25 cellular contexts compared by ENCODE assay signal in the genomic region with DNA sequence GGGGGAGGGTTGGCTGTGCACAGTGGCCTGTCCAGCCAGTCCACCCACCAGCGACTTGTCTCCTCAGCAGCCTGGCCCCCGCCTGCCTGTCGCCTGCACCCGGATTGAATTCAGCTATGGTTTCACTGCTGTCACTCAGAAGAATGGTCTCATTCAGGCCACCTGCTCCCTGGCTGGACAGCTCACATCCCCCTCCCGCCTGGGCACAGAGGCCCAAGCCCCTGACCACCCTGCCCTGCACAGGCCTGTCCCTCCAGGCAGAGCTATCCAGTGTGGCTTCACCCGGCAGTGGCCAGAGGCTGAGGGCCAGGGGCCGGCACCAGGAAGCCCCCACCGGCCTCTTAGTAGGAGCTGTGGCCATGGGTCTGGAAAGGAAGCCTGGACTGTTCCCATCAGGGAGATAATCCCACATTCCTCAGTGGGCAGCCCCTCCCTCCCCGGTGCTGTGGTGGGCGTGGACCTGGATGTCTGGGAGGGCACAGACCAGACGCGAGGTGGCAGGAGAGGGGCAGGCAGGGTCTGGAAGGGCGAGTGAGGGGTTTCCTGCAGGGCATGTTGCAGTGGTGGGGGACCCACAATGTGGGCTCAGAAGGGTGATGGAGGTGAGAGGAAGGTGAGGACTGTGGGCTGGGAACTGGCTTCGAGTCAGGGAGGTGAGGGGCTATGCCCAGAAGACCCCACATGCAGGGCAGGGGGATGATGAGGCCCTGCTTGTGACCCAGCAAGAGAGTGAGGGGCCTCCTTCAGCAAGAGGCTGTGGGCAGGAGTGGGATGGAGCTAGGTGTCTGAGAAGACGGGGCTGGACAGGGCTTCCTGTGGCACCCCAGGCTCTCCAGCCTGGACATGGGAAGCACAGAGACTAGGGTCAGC. TPM values are rescaled to one million over a fixed set of nuclear protein-coding genes. Genes with fewer than 3 reads are reported as not detected.
DNase-seq lines count a peak whose midpoint lies in the region; ATAC-seq and TF ChIP-seq lines count a peak whose summit lies in the region.
"Had no signal": no experiment of that assay in that cellular context is flagged by ENCODE, and none has a peak within 500 bp of the region (broad histone marks: within the 10 kb centered on the region; RNA-seq: fewer than 3 reads in every experiment).

No MANE protein-coding gene starts in this region.

- peaks cover 18% of the 10 kb centered on the region for H3F3A ChIP-seq in neural progenitor cell (ENCODE audit: low read depth)

- H3K27me3 Mint-ChIP-seq in neural progenitor cell (ENCODE audit: insufficient read depth, low read depth) (peaks cover 13% of the 10 kb centered on the region), type B pancreatic cell (no peaks in the 10 kb centered on the region)
- H3K27me3 Mint-ChIP-seq in activated CD8-positive, alpha-beta memory T cell treated with anti-CD3 and anti-CD28 coated beads, Interleukin-2, amount 10 ng/mL, durations not matched to agents 7 days and 5 days: no peaks in the 10 kb centered on the region
- H3K27me3 Mint-ChIP-seq: activated CD4-positive, alpha-beta T cell treated with anti-CD3 and anti-CD28 coated beads for 36 hours; stimulated activated naive CD8-positive, alpha-beta T cell treated with anti-CD3 and anti-CD28 coated beads, Interleukin-15, Interleukin-2, amounts not matched to agents 100 ng/mL and 50 ng/mL, for 24 hours had no signal

- TF ChIP-seq CTCF in right atrium auricular region (IDR thresholded peaks at IDR 0.05): no peak
- TF ChIP-seq CTCF in neural progenitor cell (IDR thresholded peaks at IDR 0.05): peak; percentile 14
- no peak for TF ChIP-seq CTCF in type B pancreatic cell (conservative IDR thresholded peaks at IDR 0.05)

- ATAC-seq in left cardiac atrium: peak in 1 of 2 donors; percentile 13
- ATAC-seq in activated CD8-positive, alpha-beta memory T cell treated with anti-CD3 and anti-CD28 coated beads, Interleukin-2, amount 10 ng/mL, durations not matched to agents 7 days and 5 days: no peak
- ATAC-seq: A549; activated CD4-positive, alpha-beta T cell treated with anti-CD3 and anti-CD28 coated beads for 36 hours had no signal

- H3K36me3 Mint-ChIP-seq in neural progenitor cell (peaks cover 2% of the 10 kb centered on the region), type B pancreatic cell (no peaks in the 10 kb centered on the region)
- H3K36me3 Mint-ChIP-seq in activated CD8-positive, alpha-beta memory T cell treated with anti-CD3 and anti-CD28 coated beads, Interleukin-2, amount 10 ng/mL, durations not matched to agents 7 days and 5 days: no peaks in the 10 kb centered on the region
- H3K36me3 Mint-ChIP-seq: CD14-positive monocyte had no signal

- CTCF ChIA-PET in activated CD8-positive, alpha-beta memory T cell treated with anti-CD3 and anti-CD28 coated beads, Interleukin-2, amount 10 ng/mL, durations not matched to agents 7 days and 5 days (lab: Charles Lee): no interaction called here

- H3K9me3 ChIP-seq in right atrium auricular region (no peaks in the 10 kb centered on the region), neural progenitor cell (ENCODE audit: low read depth) (no peaks in the 10 kb centered on the region)
- H3K9me3 ChIP-seq: A549, ascending aorta, prostate gland, uterus had no signal

- H3K79me2 ChIP-seq in neural progenitor cell (ENCODE audit: low read depth): no peaks in the 10 kb centered on the region

- DNase-seq in left cardiac atrium: peak; percentile 15
- no peak for DNase-seq in right atrium auricular region (ENCODE audit: low spot score)
- DNase-seq in head of caudate nucleus: peak in 41 of 42 donors; percentile 10 to 85 (median 64)
- DNase-seq in neural progenitor cell (ENCODE audit: low spot score): peak; percentile 86
- DNase-seq in type B pancreatic cell (ENCODE audit: extremely low spot score, unreplicated experiment): no peak
- DNase-seq in DMS53 (lab: John Stamatoyannopoulos, UW): no peak
- DNase-seq in activated CD8-positive, alpha-beta memory T cell treated with anti-CD3 and anti-CD28 coated beads, Interleukin-2, amount 10 ng/mL, durations not matched to agents 7 days and 5 days: no peak
- no peak for DNase-seq in A172 (ENCODE audit: low spot score)
- DNase-seq: activated CD4-positive, alpha-beta T cell treated with anti-CD3 and anti-CD28 coated beads for 36 hours; activated CD8-positive, alpha-beta memory T cell treated with anti-CD3 and anti-CD28 coated beads, Interleukin-2, amount 50 U/mL, for 4 hours; activated gamma-delta T cell treated with Interleukin-2 at 50 U/mL for 16 hours; DMS79; NCI-H2029 treated with DMSO at 0.1 percent for 48 hours; NCI-H510A treated with DMSO at 0.1 percent for 48 hours; stimulated activated CD4-positive, alpha-beta T cell treated with anti-CD3 and anti-CD28 coated beads, Interleukin-15, amount 100 ng/mL, for 24 hours; uterus had no signal

- H3K4me1 ChIP-seq in right atrium auricular region: no peaks in the 10 kb centered on the region
- H3K4me1 ChIP-seq in neural progenitor cell: peaks cover 70% of the 10 kb centered on the region
- H3K4me1 ChIP-seq: A549, ascending aorta, prostate gland, uterus had no signal

- H3K4me1 Mint-ChIP-seq in neural progenitor cell (peaks cover 55% of the 10 kb centered on the region), type B pancreatic cell (ENCODE audit: unreplicated experiment) (peaks cover 46% of the 10 kb centered on the region)
- H3K4me1 Mint-ChIP-seq in activated CD8-positive, alpha-beta memory T cell treated with anti-CD3 and anti-CD28 coated beads, Interleukin-2, amount 10 ng/mL, durations not matched to agents 7 days and 5 days: no peaks in the 10 kb centered on the region
- H3K4me1 Mint-ChIP-seq: activated CD4-positive, alpha-beta T cell treated with anti-CD3 and anti-CD28 coated beads for 36 hours had no signal

- H4K20me1 ChIP-seq in neural progenitor cell (ENCODE audit: low read depth): peaks cover 2% of the 10 kb centered on the region

- no peak overlapping the region for H3K9ac ChIP-seq in neural progenitor cell

- H3K9me3 Mint-ChIP-seq in neural progenitor cell (no peaks in the 10 kb centered on the region), type B pancreatic cell (no peaks in the 10 kb centered on the region)
- no peaks in the 10 kb centered on the region for H3K9me3 Mint-ChIP-seq in activated CD8-positive, alpha-beta memory T cell treated with anti-CD3 and anti-CD28 coated beads, Interleukin-2, amount 10 ng/mL, durations not matched to agents 7 days and 5 days (ENCODE audit: low read depth)
- H3K9me3 Mint-ChIP-seq: CD14-positive monocyte; stimulated activated naive CD8-positive, alpha-beta T cell treated with anti-CD3 and anti-CD28 coated beads, Interleukin-15, Interleukin-2, amounts not matched to agents 100 ng/mL and 50 ng/mL, for 24 hours had no signal

- H3K4me2 ChIP-seq in neural progenitor cell: peak overlapping the region; percentile 53
- H3K4me2 ChIP-seq: A549 had no signal

- H3K4me3 ChIP-seq in right atrium auricular region: no peak overlapping the region
- H3K4me3 ChIP-seq in neural progenitor cell: no peak overlapping the region
- H3K4me3 ChIP-seq: A549, ascending aorta, coronary artery, prostate gland, SK-N-MC, uterus had no signal

- H3K27ac ChIP-seq in right atrium auricular region (no peak overlapping the region), neural progenitor cell (no peak overlapping the region)
- H3K27ac ChIP-seq: A549, ascending aorta, coronary artery, epithelial cell of prostate, HL-60, prostate gland, SK-N-MC, uterus had no signal

- no peaks in the 10 kb centered on the region for H3K27me3 ChIP-seq in right atrium auricular region
- H3K27me3 ChIP-seq in neural progenitor cell: no peaks in the 10 kb centered on the region
- H3K27me3 ChIP-seq: ascending aorta, uterus had no signal

- H3K4me3 Mint-ChIP-seq in neural progenitor cell (peak overlapping the region; percentile 28), type B pancreatic cell (no peak overlapping the region)
- H3K4me3 Mint-ChIP-seq in activated CD8-positive, alpha-beta memory T cell treated with anti-CD3 and anti-CD28 coated beads, Interleukin-2, amount 10 ng/mL, durations not matched to agents 7 days and 5 days: no peak overlapping the region
- H3K4me3 Mint-ChIP-seq: activated CD4-positive, alpha-beta T cell treated with anti-CD3 and anti-CD28 coated beads for 36 hours; CD14-positive monocyte; stimulated activated naive CD8-positive, alpha-beta T cell treated with anti-CD3 and anti-CD28 coated beads, Interleukin-15, Interleukin-2, amounts not matched to agents 100 ng/mL and 50 ng/mL, for 24 hours had no signal

- intact Hi-C loops in left cardiac atrium (cut with DNase I): no loop called here
- intact Hi-C loops in head of caudate nucleus (cut with DNase I): no loop called here

- peak overlapping the region; percentile 90 for H3K27ac Mint-ChIP-seq in neural progenitor cell
- H3K27ac Mint-ChIP-seq in type B pancreatic cell: peak overlapping the region; percentile 51
- H3K27ac Mint-ChIP-seq in activated CD8-positive, alpha-beta memory T cell treated with anti-CD3 and anti-CD28 coated beads, Interleukin-2, amount 10 ng/mL, durations not matched to agents 7 days and 5 days: no peak overlapping the region
- H3K27ac Mint-ChIP-seq: activated CD4-positive, alpha-beta T cell treated with anti-CD3 and anti-CD28 coated beads for 36 hours; stimulated activated naive CD8-positive, alpha-beta T cell treated with anti-CD3 and anti-CD28 coated beads, Interleukin-15, Interleukin-2, amounts not matched to agents 100 ng/mL and 50 ng/mL, for 24 hours had no signal

- H2AFZ ChIP-seq in neural progenitor cell (replicated peaks): no peak overlapping the region

- H3K36me3 ChIP-seq in right atrium auricular region (no peaks in the 10 kb centered on the region), neural progenitor cell (no peaks in the 10 kb centered on the region)
- H3K36me3 ChIP-seq: prostate gland, uterus had no signal

RNA-seq across cellular contexts. Expression of a gene that starts 30.4 kb away (rescaled TPM):
- total RNA-seq in left cardiac atrium (1 to 10 TPM in 1 of 2 donors, under 1 TPM in 1; 0.80 to 1.1 TPM), right atrium auricular region (1 to 10 TPM in 1 of 2 donors, under 1 TPM in 1; 0.78 to 2.2 TPM), neural progenitor cell (ENCODE audit: low replicate concordance) (1.4 and 2.7 TPM in 2 replicates), type B pancreatic cell (ENCODE audit: low replicate concordance) (3.0 and 4.3 TPM in 2 replicates)
- total RNA-seq in activated CD8-positive, alpha-beta memory T cell treated with anti-CD3 and anti-CD28 coated beads, Interleukin-2, amount 10 ng/mL, durations not matched to agents 7 days and 5 days: under 1 TPM; 0.30 to 0.50 TPM
- 23.7 and 25.8 TPM in 2 replicates for total RNA-seq in A172 (2014; rRNA removed; shearing (Covaris generic))

Comparison
In these comparisons a context has a peak if more than half of its experiments do, and no peak if none do; other contexts are left out.
1. DNase-seq: peak in left cardiac atrium (single experiment), head of caudate nucleus (41 of 42) and neural progenitor cell (single experiment); none in right atrium auricular region (single experiment), type B pancreatic cell (single experiment), DMS53 (single experiment), activated CD8-positive, alpha-beta memory T cell treated with anti-CD3 and anti-CD28 coated beads, Interleukin-2, amount 10 ng/mL, durations not matched to agents 7 days and 5 days (single experiment) and A172 (single experiment).